Comparison of ENCODE assay signal across 1 cellular context in genomic region chr15:31296304-31297220, GRCh38.
TF ChIP-seq lines count a peak whose summit lies in the region.

No MANE protein-coding gene starts in this region.

TF ChIP-seq in HepG2, 621 proteins besides CTCF, POLR2A, EP300 and RAD21 (continued from another document and continues in another):
- TF ChIP-seq FOXK1 (CRISPR knock-in tag; IDR thresholded peaks at IDR 0.05; ENCODE audit: borderline replicate concordance, low read depth) (peak; percentile 92), ARHGAP35 (CRISPR knock-in tag; IDR thresholded peaks at IDR 0.05; ENCODE audit: borderline replicate concordance) (no peak), ZSCAN12 (CRISPR knock-in tag; IDR thresholded peaks at IDR 0.05) (no peak), ZNF512 (CRISPR knock-in tag; IDR thresholded peaks at IDR 0.05) (no peak), TBX2 (CRISPR knock-in tag; IDR thresholded peaks at IDR 0.05; ENCODE audit: borderline replicate concordance) (peak; percentile 98), MNT (IDR thresholded peaks at IDR 0.05) (no peak), ZNF691 (CRISPR knock-in tag; IDR thresholded peaks at IDR 0.05; ENCODE audit: borderline replicate concordance, low read depth) (peak; percentile 98), AKAP8 (CRISPR knock-in tag; IDR thresholded peaks at IDR 0.05) (no peak), GATAD2A (CRISPR knock-in tag; IDR thresholded peaks at IDR 0.05) (peak; percentile 99), ZNF574 (CRISPR knock-in tag; IDR thresholded peaks at IDR 0.05) (peak; percentile 80), HMGXB4 (CRISPR knock-in tag; IDR thresholded peaks at IDR 0.05; ENCODE audit: borderline replicate concordance in 1 of 2, low read depth in 1 of 2) (peak; percentile 47 to 67; a peak in 3 of 4 replicates), NFAT5 (CRISPR knock-in tag; IDR thresholded peaks at IDR 0.05) (no peak; the same call in 1 of the 2 replicates), SMARCC2 (IDR thresholded peaks at IDR 0.05) (no peak), HNF4G (IDR thresholded peaks at IDR 0.05; ENCODE audit: borderline replicate concordance, low read depth, low read length) (peak; percentile 92), HNF4G (CRISPR knock-in tag; IDR thresholded peaks at IDR 0.05; ENCODE audit: borderline replicate concordance, low read depth) (peak; percentile 97), ZNF543 (CRISPR knock-in tag; IDR thresholded peaks at IDR 0.05) (no peak), ZNF343 (CRISPR knock-in tag; IDR thresholded peaks at IDR 0.05) (no peak), JDP2 (CRISPR knock-in tag; IDR thresholded peaks at IDR 0.05; ENCODE audit: borderline replicate concordance) (no peak), ZNF670 (CRISPR knock-in tag; IDR thresholded peaks at IDR 0.05; ENCODE audit: borderline replicate concordance) (peak; percentile 72; the same call in 1 of the 2 replicates), ZNF589 (CRISPR knock-in tag; conservative IDR thresholded peaks at IDR 0.05) (0 out of 2 replicates have a peak, but pooled peaks have one; percentile 31), ZFP90 (CRISPR knock-in tag; IDR thresholded peaks at IDR 0.05; ENCODE audit: borderline replicate concordance) (0 out of 2 replicates have a peak, but pooled peaks have one; percentile 35), TRIM24 (CRISPR knock-in tag; IDR thresholded peaks at IDR 0.05) (peak; percentile 61; the same call in 1 of the 2 replicates), ZNF784 (CRISPR knock-in tag; IDR thresholded peaks at IDR 0.05; ENCODE audit: borderline replicate concordance) (peak; percentile 86; the same call in 1 of the 2 replicates), HNF1A (IDR thresholded peaks at IDR 0.05; ENCODE audit: low read depth) (peak; percentile 58), HNF1A (CRISPR knock-in tag; IDR thresholded peaks at IDR 0.05; ENCODE audit: borderline replicate concordance) (peak; percentile 90), ZNF569 (CRISPR knock-in tag; IDR thresholded peaks at IDR 0.05; ENCODE audit: borderline replicate concordance) (no peak), ZNF138 (CRISPR knock-in tag; IDR thresholded peaks at IDR 0.05; ENCODE audit: low read depth) (no peak), ELF3 (CRISPR knock-in tag; IDR thresholded peaks at IDR 0.05) (peak; percentile 86), TIGD3 (CRISPR knock-in tag; IDR thresholded peaks at IDR 0.05; ENCODE audit: borderline replicate concordance) (no peak), GABPB1 (CRISPR knock-in tag; IDR thresholded peaks at IDR 0.05) (peak; percentile 70), MXD3 (CRISPR knock-in tag; IDR thresholded peaks at IDR 0.05) (peak; percentile 20; the same call in 1 of the 2 replicates), ARNT2 (CRISPR knock-in tag; IDR thresholded peaks at IDR 0.05; ENCODE audit: low read depth) (peak; percentile 78; the same call in 1 of the 2 replicates), TEAD2 (CRISPR knock-in tag; IDR thresholded peaks at IDR 0.05) (no peak), GTF2F1 (IDR thresholded peaks at IDR 0.05; ENCODE audit: low read length) (no peak), ZNF484 (CRISPR knock-in tag; IDR thresholded peaks at IDR 0.05; ENCODE audit: borderline replicate concordance, low read depth) (no peak), ZNF761 (CRISPR knock-in tag; conservative IDR thresholded peaks at IDR 0.05) (no peak)
